ENCODE assay signal across 28 cellular contexts in the genomic region with DNA sequence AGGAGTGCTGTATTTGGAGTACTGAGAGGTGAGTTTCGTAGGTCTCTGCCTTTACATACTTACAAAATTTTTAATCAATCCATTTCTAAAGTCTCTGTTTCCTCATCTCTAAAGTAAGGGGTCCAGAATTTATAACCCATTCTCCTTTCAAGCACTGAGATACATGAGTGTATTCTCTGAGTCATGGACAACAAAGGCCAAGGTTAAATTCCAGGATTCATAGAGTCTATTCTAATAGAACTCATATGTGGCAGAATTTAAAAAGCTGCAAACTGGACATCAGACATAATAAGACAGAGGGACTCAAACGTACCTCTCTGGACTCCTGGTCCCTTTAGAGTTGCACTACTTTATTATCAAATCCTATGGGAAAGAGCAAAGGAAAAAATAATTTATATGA.
"Had no signal": no experiment of that assay in that cellular context is flagged by ENCODE, and none has a peak within 500 bp of the region (broad histone marks: within the 10 kb centered on the region; RNA-seq: fewer than 3 reads in every experiment).

No MANE protein-coding gene starts in this region.

- H3K4me1 ChIP-seq: ascending aorta, body of pancreas had no signal

- H3K4me3 ChIP-seq: ascending aorta, body of pancreas, MG63 had no signal

- H3K27ac ChIP-seq: ascending aorta, body of pancreas, RWPE1, VCaP had no signal

- H3K27me3 ChIP-seq: ascending aorta, body of pancreas, MG63 had no signal

- H3K36me3 ChIP-seq: ascending aorta, MG63 had no signal

- H3K9me3 ChIP-seq: ascending aorta, body of pancreas, MG63 had no signal

- DNase-seq: activated CD4-positive, alpha-beta memory T cell treated with anti-CD3 and anti-CD28 coated beads, Interleukin-2, amount 10 ng/mL, durations not matched to agents 7 days and 5 days; activated CD4-positive, alpha-beta T cell treated with anti-CD3 and anti-CD28 coated beads, Interleukin-2, amount 50 U/mL, for 1 hour; activated CD4-positive, CD25-positive, alpha-beta regulatory T cell; activated gamma-delta T cell treated with Interleukin-2 at 50 U/mL for 16 hours; activated naive CD4-positive, alpha-beta T cell treated with anti-CD3 and anti-CD28 coated beads, Interleukin-2, amount 50 U/mL, for 16 hours; activated naive CD8-positive, alpha-beta T cell treated with anti-CD3 and anti-CD28 coated beads, Interleukin-2, amount 10 ng/mL, durations not matched to agents 7 days and 5 days; activated T-cell treated with anti-CD3 and anti-CD28 coated beads for 4 hours; activated T-cell treated with anti-CD3 and anti-CD28 coated beads, Interleukin-2, amount 50 U/mL, for 48 hours; body of pancreas; central memory CD4-positive, alpha-beta T cell; MG63; MV-4-11; NCI-H1092 treated with DMSO at 0.1 percent for 48 hours; NCI-H1417 treated with DMSO at 0.1 percent for 48 hours; NCI-H1694; NCI-H2029; NCI-H2107; NCI-H2171 treated with DMSO at 0.1 percent for 48 hours; NCI-H345; NCI-H510A; NCI-H526 treated with DMSO at 0.1 percent for 48 hours; NK-92 treated with Interleukin-12 subunit alpha and Interleukin-12 subunit beta, amount 100 ng/mL, for 24 hours; OCI-M1; Right ventricle myocardium superior; T-helper 1 cell had no signal
